Comparison of ENCODE assay signal across 7 cellular contexts in genomic region chr11:67632175-67632981, GRCh38.
DNase-seq lines count a peak whose midpoint lies in the region; TF ChIP-seq lines count a peak whose summit lies in the region.
"Had no signal": no experiment of that assay in that cellular context is flagged by ENCODE, and none has a peak within 500 bp of the region (broad histone marks: within the 10 kb centered on the region; RNA-seq: fewer than 3 reads in every experiment).

No MANE protein-coding gene starts in this region.

- H3K36me3 ChIP-seq in parathyroid adenoma (ENCODE audit: control insufficient read depth, insufficient read depth, low read length), result no peaks in the 10 kb centered on the region
- H3K36me3 ChIP-seq: breast epithelium had no signal

- H3K9ac ChIP-seq in parathyroid adenoma, result no peak overlapping the region

- peaks cover 5% of the 10 kb centered on the region for H3K36me3 Mint-ChIP-seq in dendritic cell treated with granulocyte-macrophage colony-stimulating factor and Interleukin-4, amounts not matched to agents 40 ng/mL and 50 ng/mL, for 4 days (ENCODE audit: low read depth)

- no peak overlapping the region for H3K27ac ChIP-seq in parathyroid adenoma
- H3K27ac ChIP-seq: breast epithelium had no signal

- H3K27me3 ChIP-seq in parathyroid adenoma (ENCODE audit: control insufficient read depth, insufficient read depth, low read length), result no peaks in the 10 kb centered on the region
- H3K27me3 ChIP-seq: breast epithelium had no signal

- H3K9me3 ChIP-seq in parathyroid adenoma (ENCODE audit: control insufficient read depth, low read length), result no peaks in the 10 kb centered on the region
- H3K9me3 ChIP-seq: breast epithelium had no signal

- H3K4me3 ChIP-seq in parathyroid adenoma (ENCODE audit: low read depth, low read length), result no peak overlapping the region
- H3K4me3 ChIP-seq in foreskin fibroblast (ENCODE audit: low read depth in 1 of 2, low read length in 2 of 2), result no peak overlapping the region
- H3K4me3 ChIP-seq: breast epithelium had no signal

- intact Hi-C loops in dendritic cell treated with granulocyte-macrophage colony-stimulating factor and Interleukin-4, amounts not matched to agents 40 ng/mL and 50 ng/mL, for 4 days (cut with micrococcal nuclease), result no loop called here

- H3K79me2 ChIP-seq in parathyroid adenoma, result no peaks in the 10 kb centered on the region

- no peak overlapping the region for H3K4me2 ChIP-seq in parathyroid adenoma (ENCODE audit: low read length)

- TF ChIP-seq CTCF in parathyroid adenoma (IDR thresholded peaks at IDR 0.05), result no peak
- no peak for TF ChIP-seq CTCF in foreskin fibroblast (IDR thresholded peaks at IDR 0.05; ENCODE audit: low read depth, low read length)

- H3K4me3 Mint-ChIP-seq in dendritic cell treated with granulocyte-macrophage colony-stimulating factor and Interleukin-4, amounts not matched to agents 40 ng/mL and 50 ng/mL, for 4 days, result no peak overlapping the region

- peak overlapping the region; percentile 17 for H2AFZ ChIP-seq in parathyroid adenoma

- H3K27ac Mint-ChIP-seq in dendritic cell treated with granulocyte-macrophage colony-stimulating factor and Interleukin-4, amounts not matched to agents 40 ng/mL and 50 ng/mL, for 4 days, result peak overlapping the region; percentile 2

- peaks cover 20% of the 10 kb centered on the region for H3K4me1 Mint-ChIP-seq in dendritic cell treated with granulocyte-macrophage colony-stimulating factor and Interleukin-4, amounts not matched to agents 40 ng/mL and 50 ng/mL, for 4 days (ENCODE audit: low read depth)

- DNase-seq in NCI-H2196 (lab: John Stamatoyannopoulos, UW; ENCODE audit: unreplicated experiment) (peak; percentile 75), foreskin fibroblast (no peak), foreskin melanocyte (no peak)
- DNase-seq: NCI-H510A had no signal

- no peaks in the 10 kb centered on the region for H3K9me3 Mint-ChIP-seq in dendritic cell treated with granulocyte-macrophage colony-stimulating factor and Interleukin-4, amounts not matched to agents 40 ng/mL and 50 ng/mL, for 4 days

- peaks cover 11% of the 10 kb centered on the region for H3K27me3 Mint-ChIP-seq in dendritic cell treated with granulocyte-macrophage colony-stimulating factor and Interleukin-4, amounts not matched to agents 40 ng/mL and 50 ng/mL, for 4 days

- peaks cover 9% of the 10 kb centered on the region for H3K4me1 ChIP-seq in parathyroid adenoma
- H3K4me1 ChIP-seq: breast epithelium had no signal
